16 cellular contexts compared by ENCODE assay signal in genomic region chr1:181095260-181095659, GRCh38. TPM values are rescaled to one million over a fixed set of nuclear protein-coding genes. Genes with fewer than 3 reads are reported as not detected.
DNase-seq lines count a peak whose midpoint lies in the region; ATAC-seq, FAIRE-seq and TF ChIP-seq lines count a peak whose summit lies in the region.
"Had no signal": no experiment of that assay in that cellular context is flagged by ENCODE, and none has a peak within 500 bp of the region (broad histone marks: within the 10 kb centered on the region; RNA-seq: fewer than 3 reads in every experiment).

No MANE protein-coding gene starts in this region.

- no peaks in the 10 kb centered on the region for H3K27me3 Mint-ChIP-seq in astrocyte (ENCODE audit: low read depth, unreplicated experiment)
- no peaks in the 10 kb centered on the region for H3K27me3 Mint-ChIP-seq in mesothelial cell of epicardium (ENCODE audit: low read depth)
- H3K27me3 Mint-ChIP-seq: activated CD4-positive, alpha-beta memory T cell treated with anti-CD3 and anti-CD28 coated beads, Interleukin-2, amount 10 ng/mL, durations not matched to agents 7 days and 5 days; CD4-positive, alpha-beta memory T cell had no signal

- H3K4me3 Mint-ChIP-seq in astrocyte (ENCODE audit: unreplicated experiment) (peak overlapping the region; percentile 36), mesothelial cell of epicardium (peak overlapping the region; percentile 23)
- H3K4me3 Mint-ChIP-seq: activated CD4-positive, alpha-beta memory T cell treated with anti-CD3 and anti-CD28 coated beads, Interleukin-2, amount 10 ng/mL, durations not matched to agents 7 days and 5 days; CD4-positive, alpha-beta memory T cell had no signal

- no peak overlapping the region for H2AFZ ChIP-seq in astrocyte (ENCODE audit: low read depth, low read length)

- H3K36me3 Mint-ChIP-seq in astrocyte (ENCODE audit: low read depth, unreplicated experiment) (peaks cover 2% of the 10 kb centered on the region), mesothelial cell of epicardium (peaks cover 1% of the 10 kb centered on the region)

- H3K9me3 Mint-ChIP-seq in astrocyte (ENCODE audit: unreplicated experiment) (no peaks in the 10 kb centered on the region), mesothelial cell of epicardium (no peaks in the 10 kb centered on the region)
- H3K9me3 Mint-ChIP-seq: activated CD4-positive, alpha-beta memory T cell treated with anti-CD3 and anti-CD28 coated beads, Interleukin-2, amount 10 ng/mL, durations not matched to agents 7 days and 5 days; CD4-positive, alpha-beta memory T cell had no signal

- TF ChIP-seq CTCF in astrocyte (IDR thresholded peaks at IDR 0.05; ENCODE audit: insufficient read depth, low read depth, low read length): no peak
- no peak for TF ChIP-seq CTCF in mesothelial cell of epicardium (IDR thresholded peaks at IDR 0.05; ENCODE audit: unreplicated experiment)

- H3K4me2 ChIP-seq in astrocyte (ENCODE audit: low read length): peak overlapping the region; percentile 79

- H3K27ac ChIP-seq in astrocyte (ENCODE audit: low read depth, low read length): peak overlapping the region; percentile 80
- peak overlapping the region; percentile 41 for H3K27ac ChIP-seq in stomach smooth muscle (ENCODE audit: low read length)
- H3K27ac ChIP-seq: WERI-Rb-1 had no signal

- H3K27ac Mint-ChIP-seq in astrocyte (ENCODE audit: unreplicated experiment) (peak overlapping the region; percentile 97), mesothelial cell of epicardium (peak overlapping the region; percentile 94)
- H3K27ac Mint-ChIP-seq: activated CD4-positive, alpha-beta memory T cell treated with anti-CD3 and anti-CD28 coated beads, Interleukin-2, amount 10 ng/mL, durations not matched to agents 7 days and 5 days had no signal

- H3K9ac ChIP-seq in astrocyte (ENCODE audit: low read length) (peak overlapping the region; percentile 68), stomach smooth muscle (ENCODE audit: low read length in 2 of 2) (no peak overlapping the region)

- peaks cover 34% of the 10 kb centered on the region for H4K20me1 ChIP-seq in astrocyte (ENCODE audit: insufficient read depth, low read length)

- no peaks in the 10 kb centered on the region for H3K27me3 ChIP-seq in astrocyte (ENCODE audit: insufficient read depth, low read length)
- no peaks in the 10 kb centered on the region for H3K27me3 ChIP-seq in stomach smooth muscle (ENCODE audit: control insufficient read depth in 1 of 2, insufficient read depth in 2 of 2, low read length in 2 of 2)

- no peak for FAIRE-seq in astrocyte (lab: Jason Lieb, UNC)
- FAIRE-seq: kidney had no signal

- H3K36me3 ChIP-seq in astrocyte (ENCODE audit: insufficient read depth, low read length) (peaks cover 6% of the 10 kb centered on the region), stomach smooth muscle (ENCODE audit: control insufficient read depth in 2 of 2, insufficient read depth in 2 of 2, low read length in 2 of 2) (no peaks in the 10 kb centered on the region)

- peaks cover 71% of the 10 kb centered on the region for H3K4me1 ChIP-seq in astrocyte (ENCODE audit: insufficient read depth, low read length)
- H3K4me1 ChIP-seq in stomach smooth muscle (ENCODE audit: control insufficient read depth, insufficient read depth, low read length): peaks cover 43% of the 10 kb centered on the region

- no peak for ATAC-seq in GM19035 (IDR thresholded peaks at IDR 0.05; ENCODE audit: unreplicated experiment)
- ATAC-seq: HCT116 had no signal

- H3K9me3 ChIP-seq in astrocyte (ENCODE audit: insufficient read depth, low read depth, low read length) (no peaks in the 10 kb centered on the region), stomach smooth muscle (ENCODE audit: control insufficient read depth in 2 of 2, low read length in 2 of 2) (no peaks in the 10 kb centered on the region)

- H3K4me1 Mint-ChIP-seq in astrocyte (ENCODE audit: low read depth, unreplicated experiment) (peaks cover 75% of the 10 kb centered on the region), mesothelial cell of epicardium (peaks cover 81% of the 10 kb centered on the region)

- DNase-seq in NCI-H82 (lab: John Stamatoyannopoulos, UW): peak; percentile 45
- no peak for DNase-seq in NCI-H82 treated with DMSO at 0.1 percent for 48 hours (lab: John Stamatoyannopoulos, UW; ENCODE audit: unreplicated experiment)
- DNase-seq in astrocyte (ENCODE audit: low read depth): no peak
- DNase-seq in mesothelial cell of epicardium (ENCODE audit: low spot score in 2 of 2, unreplicated experiment in 2 of 2): no peak
- DNase-seq in glomerular visceral epithelial cell (ENCODE audit: extremely low spot score): no peak
- DNase-seq in activated CD8-positive, alpha-beta memory T cell treated with anti-CD3 and anti-CD28 coated beads for 24 hours: no peak
- DNase-seq: 8988T; activated CD4-positive, alpha-beta memory T cell treated with anti-CD3 and anti-CD28 coated beads, Interleukin-2, amount 10 ng/mL, durations not matched to agents 7 days and 5 days; CD4-positive, alpha-beta memory T cell; kidney; PC-3; stimulated activated CD4-positive, alpha-beta T cell treated with anti-CD3 and anti-CD28 coated beads, Interleukin-2, amount 100 ng/mL, for 24 hours; WERI-Rb-1 had no signal

- no peak overlapping the region for H3K4me3 ChIP-seq in astrocyte (ENCODE audit: insufficient read depth, low read depth, low read length)
- peak overlapping the region in 1 of 2 donors; percentile 31 for H3K4me3 ChIP-seq in stomach smooth muscle (ENCODE audit: low read length in 2 of 2)

- peaks cover 36% of the 10 kb centered on the region for H3K79me2 ChIP-seq in astrocyte (ENCODE audit: insufficient read depth, low read length)

RNA-seq across cellular contexts. Expression of gene IER5, which starts 6.8 kb away (rescaled TPM):
- total RNA-seq in astrocyte (23.2 and 28.3 TPM in 2 replicates), mesothelial cell of epicardium (12.9 to 14.1 TPM (median 13.4 TPM) in 3 replicates)
